In genomic region chr13:106083620-106084350, GRCh38 we compare ENCODE assay signal across 8 cellular contexts.
A peak's percentile ranks its signal among the peaks of the same experiment; 100 is the strongest.
DNase-seq lines count a peak whose midpoint lies in the region; ATAC-seq and TF ChIP-seq lines count a peak whose summit lies in the region.

No MANE protein-coding gene starts in this region.

- H3K4me1 ChIP-seq in lower lobe of right lung, result peaks cover 7% of the 10 kb centered on the region

- ATAC-seq in HG03460 (IDR thresholded peaks at IDR 0.05; ENCODE audit: unreplicated experiment) (peak; percentile 71), lower lobe of right lung (peak; percentile 75 to 92)
- ATAC-seq in activated CD4-positive, CD25-positive, alpha-beta regulatory T cell treated with anti-CD3 and anti-CD28 coated beads, Interleukin-2, amount 50 U/mL, for 24 hours, result no peak

- peak; percentile 17 to 51 for TF ChIP-seq CTCF in brain (conservative IDR thresholded peaks at IDR 0.05)
- peak; percentile 65 for TF ChIP-seq CTCF in lower lobe of right lung (IDR thresholded peaks at IDR 0.05)

- H3K4me1 Mint-ChIP-seq in brain, result peaks cover 14% of the 10 kb centered on the region

- H3K36me3 ChIP-seq in lower lobe of right lung, result no peaks in the 10 kb centered on the region

- H3K4me3 ChIP-seq in lower lobe of right lung, result no peak overlapping the region

- no peaks in the 10 kb centered on the region for H3K36me3 Mint-ChIP-seq in brain

- H3K9me3 ChIP-seq in lower lobe of right lung, result no peaks in the 10 kb centered on the region

- H3K27ac Mint-ChIP-seq in brain, result no peak overlapping the region

- intact Hi-C loops in lower lobe of right lung (cut with DNase I), result loop anchor here (10.0 kb wide), 1 partner anchor 451 kb away; the partner anchor contains the start of gene EFNB2

- H3K9me3 Mint-ChIP-seq in brain, result peaks cover 4 to 12% (median 5%) of the 10 kb centered on the region in 5 experiments

- H3K27me3 Mint-ChIP-seq in brain, result no peaks in the 10 kb centered on the region

- H3K27me3 ChIP-seq in lower lobe of right lung (ENCODE audit: low read depth), result no peaks in the 10 kb centered on the region

- peak; percentile 2 for DNase-seq in stimulated activated CD4-positive, alpha-beta T cell treated with anti-CD3 and anti-CD28 coated beads, Interleukin-15, amount 100 ng/mL, for 24 hours
- DNase-seq in stimulated activated CD4-positive, alpha-beta T cell treated with anti-CD3 and anti-CD28 coated beads, Interleukin-12 subunit alpha, Interleukin-12 subunit beta, amount 100 ng/mL, for 4 hours, result no peak
- DNase-seq in lower lobe of right lung (no peak), cerebellar nuclear complex (lab: John Stamatoyannopoulos, UW) (no peak), germinal center (ENCODE audit: low spot score) (no peak)

- H3K4me3 Mint-ChIP-seq in brain, result no peak overlapping the region

- H3K27ac ChIP-seq in lower lobe of right lung, result no peak overlapping the region

Comparison
In these comparisons a context has a peak if more than half of its experiments do, and no peak if none do; other contexts are left out.
1. ATAC-seq: peak in HG03460 (single experiment) and lower lobe of right lung (2 of 2); none in activated CD4-positive, CD25-positive, alpha-beta regulatory T cell treated with anti-CD3 and anti-CD28 coated beads, Interleukin-2, amount 50 U/mL, for 24 hours (0 of 2).